18 cellular contexts compared by ENCODE assay signal in genomic region chr21:33433001-33433400, GRCh38. TPM values are rescaled to one million over a fixed set of nuclear protein-coding genes. Genes with fewer than 3 reads are reported as not detected.
DNase-seq lines count a peak whose midpoint lies in the region; ATAC-seq and TF ChIP-seq lines count a peak whose summit lies in the region.
"Had no signal": no experiment of that assay in that cellular context is flagged by ENCODE, and none has a peak within 500 bp of the region (broad histone marks: within the 10 kb centered on the region; RNA-seq: fewer than 3 reads in every experiment).

No MANE protein-coding gene starts in this region.

- H3K27ac ChIP-seq in BLaER1 treated with 17β-estradiol and CSF1 and Interleukin-3, amounts not matched to agents 10 nM and 100 nM, result peak overlapping the region; percentile 20 to 91 (median 81); a peak in 20 of 22 replicates
- H3K27ac ChIP-seq in MM.1S (ENCODE audit: low read length) (peak overlapping the region; percentile 73; the same call in 1 of the 2 replicates), cingulate gyrus (ENCODE audit: low read depth, low read length) (peak overlapping the region; percentile 13), gastrocnemius medialis (peak overlapping the region; percentile 70 to 90 (median 86))

- H3K4me3 Mint-ChIP-seq in stimulated activated naive CD8-positive, alpha-beta T cell treated with anti-CD3 and anti-CD28 coated beads, Interleukin-15, amount 100 ng/mL, for 72 hours, result no peak overlapping the region

- peaks cover 92 to 99% (median 95%) of the 10 kb centered on the region in 11 experiments for H3K36me3 ChIP-seq in BLaER1 treated with 17β-estradiol and CSF1 and Interleukin-3, amounts not matched to agents 10 nM and 100 nM
- H3K36me3 ChIP-seq in MM.1S (replicated peaks; ENCODE audit: insufficient read depth, low read length), result peaks cover 13% of the 10 kb centered on the region
- peaks cover 0 to 72% of the 10 kb centered on the region in 2 donors for H3K36me3 ChIP-seq in gastrocnemius medialis

- H3K27ac Mint-ChIP-seq in stimulated activated naive CD8-positive, alpha-beta T cell treated with anti-CD3 and anti-CD28 coated beads, Interleukin-15, amount 100 ng/mL, for 72 hours, result no peak overlapping the region

- in situ Hi-C loops in gastrocnemius medialis (cut with MboI; ENCODE audit: low sequenced_read_pairs in 4 of 4), result loop anchor here in 2 of 4 donors (25.0 kb wide), 2 partner anchors 96 to 496 kb away; no protein-coding TSS in a partner anchor

- H3K4me2 ChIP-seq in BLaER1 treated with 17β-estradiol and CSF1 and Interleukin-3, amounts not matched to agents 10 nM and 100 nM, result peak overlapping the region; percentile 22 to 96 (median 89)
- no peak overlapping the region for H3K4me2 ChIP-seq in MM.1S (ENCODE audit: low read depth, low read length)

- intact Hi-C loops in gastrocnemius medialis (cut with DNase I; ENCODE audit: low total_unique reads), result loop anchor here (10.0 kb wide), 1 partner anchor 48 kb away; no protein-coding TSS in a partner anchor

- no peaks in the 10 kb centered on the region for H3K27me3 Mint-ChIP-seq in stimulated activated naive CD8-positive, alpha-beta T cell treated with anti-CD3 and anti-CD28 coated beads, Interleukin-15, amount 100 ng/mL, for 72 hours

- ATAC-seq in gastrocnemius medialis (no peak), GM19328 (IDR thresholded peaks at IDR 0.05; ENCODE audit: unreplicated experiment) (no peak)
- no peak for ATAC-seq in stimulated activated naive CD8-positive, alpha-beta T cell treated with anti-CD3 and anti-CD28 coated beads, Interleukin-15, amount 100 ng/mL, for 72 hours

- no peak for TF ChIP-seq CTCF in MM.1S (IDR thresholded peaks at IDR 0.05; ENCODE audit: low read length)
- no peak for TF ChIP-seq CTCF in gastrocnemius medialis (IDR thresholded peaks at IDR 0.05 in 4 of 5, conservative IDR thresholded peaks at IDR 0.05 in 1 of 5)

- H3K4me3 ChIP-seq in BLaER1 treated with 17β-estradiol and CSF1 and Interleukin-3, amounts not matched to agents 10 nM and 100 nM, result peak overlapping the region in 3 of 10 experiments; percentile 27 to 38 (median 36); a peak in 4 of 20 replicates
- H3K4me3 ChIP-seq in MM.1S (ENCODE audit: low read length), result no peak overlapping the region
- H3K4me3 ChIP-seq in gastrocnemius medialis, result no peak overlapping the region
- H3K4me3 ChIP-seq: transverse colon had no signal

- no peak for TF ChIP-seq POLR2A in gastrocnemius medialis (IDR thresholded peaks at IDR 0.05)

- H3K9ac ChIP-seq in BLaER1 treated with 17β-estradiol and CSF1 and Interleukin-3, amounts not matched to agents 10 nM and 100 nM, result peak overlapping the region in 6 of 11 experiments; percentile 18 to 58 (median 39); a peak in 10 of 22 replicates
- no peak overlapping the region for H3K9ac ChIP-seq in MM.1S (ENCODE audit: low read length)

- H2AFZ ChIP-seq in MM.1S (ENCODE audit: low read length), result no peak overlapping the region

- no peaks in the 10 kb centered on the region for H3K27me3 ChIP-seq in BLaER1 treated with 17β-estradiol and CSF1 and Interleukin-3, amounts not matched to agents 10 nM and 100 nM
- H3K27me3 ChIP-seq in MM.1S (replicated peaks; ENCODE audit: insufficient read depth, low read length), result no peaks in the 10 kb centered on the region
- no peaks in the 10 kb centered on the region for H3K27me3 ChIP-seq in gastrocnemius medialis
- H3K27me3 ChIP-seq: transverse colon had no signal

- H3K79me2 ChIP-seq in MM.1S (ENCODE audit: low read length), result peaks cover 16% of the 10 kb centered on the region; the same call in 1 of the 2 replicates

- peaks cover 24% of the 10 kb centered on the region for H3F3A ChIP-seq in MM.1S (ENCODE audit: insufficient read depth, low read length)

- no peaks in the 10 kb centered on the region for H3K9me3 ChIP-seq in BLaER1 treated with 17β-estradiol and CSF1 and Interleukin-3, amounts not matched to agents 10 nM and 100 nM (replicated peaks in 1 of 11)
- H3K9me3 ChIP-seq in MM.1S (replicated peaks; ENCODE audit: insufficient read depth, low read length) (no peaks in the 10 kb centered on the region), gastrocnemius medialis (no peaks in the 10 kb centered on the region)
- H3K9me3 ChIP-seq: transverse colon had no signal

- H3K9me2 ChIP-seq in MM.1S (replicated peaks; ENCODE audit: insufficient read depth, low read length), result no peaks in the 10 kb centered on the region

- H4K20me1 ChIP-seq in BLaER1 treated with 17β-estradiol and CSF1 and Interleukin-3, amounts not matched to agents 10 nM and 100 nM, result peaks cover 0 to 92% (median 7%) of the 10 kb centered on the region in 11 experiments; a peak in 10 of 22 replicates
- no peaks in the 10 kb centered on the region for H4K20me1 ChIP-seq in MM.1S (ENCODE audit: insufficient read depth, low read length)

- H3K9me3 Mint-ChIP-seq in stimulated activated naive CD8-positive, alpha-beta T cell treated with anti-CD3 and anti-CD28 coated beads, Interleukin-15, amount 100 ng/mL, for 72 hours, result no peaks in the 10 kb centered on the region

- peaks cover 59 to 100% (median 93%) of the 10 kb centered on the region in 10 experiments for H3K4me1 ChIP-seq in BLaER1 treated with 17β-estradiol and CSF1 and Interleukin-3, amounts not matched to agents 10 nM and 100 nM
- H3K4me1 ChIP-seq in MM.1S (ENCODE audit: low read length), result peaks cover 31% of the 10 kb centered on the region
- peaks cover 14 to 16% of the 10 kb centered on the region in 2 donors for H3K4me1 ChIP-seq in gastrocnemius medialis

- DNase-seq in MM.1S, result no peak
- DNase-seq in gastrocnemius medialis, result no peak
- DNase-seq in NCI-H774 (lab: John Stamatoyannopoulos, UW), result no peak
- no peak for DNase-seq in stimulated activated naive CD8-positive, alpha-beta T cell treated with anti-CD3 and anti-CD28 coated beads, Interleukin-15, amount 100 ng/mL, for 72 hours
- DNase-seq: activated CD4-positive, alpha-beta T cell treated with anti-CD3 and anti-CD28 coated beads for 48 hours; activated effector memory CD4-positive, alpha-beta T cell treated with Interleukin-2 at 50 U/mL for 16 hours; AML-193; DMS53; effector memory CD4-positive, alpha-beta T cell; GOT3; left ventricle myocardium superior; NCI-H82; RPMI8226; T-helper 2 cell; transverse colon had no signal

- H3K4me1 Mint-ChIP-seq in stimulated activated naive CD8-positive, alpha-beta T cell treated with anti-CD3 and anti-CD28 coated beads, Interleukin-15, amount 100 ng/mL, for 72 hours, result peaks cover 36% of the 10 kb centered on the region

RNA-seq across cellular contexts. Expression of gene IFNGR2, which starts 29.8 kb away (rescaled TPM):
- total RNA-seq in gastrocnemius medialis, result 10 to 100 TPM; 13.9 to 27.6 (median 24.2) TPM

RNA-seq across cellular contexts. Expression of gene TMEM50B, which starts 46.8 kb away (rescaled TPM):
- total RNA-seq in gastrocnemius medialis, result 10 to 100 TPM; 33.2 to 47.1 (median 44.6) TPM

RNA-seq across cellular contexts. Expression of gene DNAJC28, which starts 58.5 kb away (rescaled TPM):
- 1 to 10 TPM; 1.5 to 3.4 (median 2.5) TPM for total RNA-seq in gastrocnemius medialis

Comparison
In these comparisons a context has a peak if more than half of its experiments do, and no peak if none do; other contexts are left out.
1. H3K27ac ChIP-seq: peak in every context shown above with its lines; median percentile 86 in gastrocnemius medialis; 81 in BLaER1 treated with 17β-estradiol and CSF1 and Interleukin-3, amounts not matched to agents 10 nM and 100 nM; 73 in MM.1S; 13 in cingulate gyrus.